9 cellular contexts compared by ENCODE assay signal in genomic region chr9:109574061-109574882, GRCh38.
A peak's percentile ranks its signal among the peaks of the same experiment; 100 is the strongest.
DNase-seq lines count a peak whose midpoint lies in the region; ATAC-seq and TF ChIP-seq lines count a peak whose summit lies in the region.
"Had no signal": no experiment of that assay in that cellular context is flagged by ENCODE, and none has a peak within 500 bp of the region (broad histone marks: within the 10 kb centered on the region; RNA-seq: fewer than 3 reads in every experiment).

No MANE protein-coding gene starts in this region.

- peak; percentile 63 for ATAC-seq in GM18861 (IDR thresholded peaks at IDR 0.05; ENCODE audit: unreplicated experiment)
- ATAC-seq in mucosa of descending colon = peak; percentile 49
- no peak for ATAC-seq in HG02610 (IDR thresholded peaks at IDR 0.05; ENCODE audit: unreplicated experiment)

- intact Hi-C loops in mucosa of descending colon (cut with DNase I, micrococcal nuclease) = loop anchor here in 1 of 2 donors (5.0 kb wide), 1 partner anchor 243 kb away; no protein-coding TSS in a partner anchor

- no peak overlapping the region for H3K4me3 ChIP-seq in LNCaP clone FGC (ENCODE audit: low read depth, low read length)
- no peak overlapping the region for H3K4me3 ChIP-seq in Peyer's patch
- H3K4me3 ChIP-seq in mucosa of descending colon = no peak overlapping the region
- H3K4me3 ChIP-seq: ovary had no signal

- no peak overlapping the region for H3K27ac ChIP-seq in C4-2B
- no peak overlapping the region for H3K27ac ChIP-seq in Peyer's patch
- H3K27ac ChIP-seq: ovary had no signal

- TF ChIP-seq CTCF in C4-2B (conservative IDR thresholded peaks at IDR 0.05) (peak; percentile 85), LNCaP clone FGC (IDR thresholded peaks at IDR 0.05; ENCODE audit: control insufficient read depth, extremely low read depth, insufficient read depth) (peak; percentile 77), Peyer's patch (IDR thresholded peaks at IDR 0.05) (peak in 5 of 6 experiments; percentile 36 to 83 (median 66)), endothelial cell (IDR thresholded peaks at IDR 0.05; ENCODE audit: unreplicated experiment) (peak; percentile 70), mucosa of descending colon (IDR thresholded peaks at IDR 0.05) (peak; percentile 19)

- no peaks in the 10 kb centered on the region for H3K9me3 ChIP-seq in Peyer's patch
- H3K9me3 ChIP-seq in mucosa of descending colon = no peaks in the 10 kb centered on the region
- H3K9me3 ChIP-seq: ovary had no signal

- H3K4me3 Mint-ChIP-seq in endothelial cell (ENCODE audit: unreplicated experiment) (no peak overlapping the region), immature natural killer cell (no peak overlapping the region)

- H3K36me3 Mint-ChIP-seq in endothelial cell (ENCODE audit: low read depth, unreplicated experiment) (no peaks in the 10 kb centered on the region), immature natural killer cell (no peaks in the 10 kb centered on the region)

- H3K27ac Mint-ChIP-seq in endothelial cell (ENCODE audit: unreplicated experiment) = no peak overlapping the region
- no peak overlapping the region for H3K27ac Mint-ChIP-seq in immature natural killer cell

- H3K4me1 ChIP-seq in Peyer's patch (no peaks in the 10 kb centered on the region), mucosa of descending colon (ENCODE audit: low read depth) (no peaks in the 10 kb centered on the region)

- H3K36me3 ChIP-seq in Peyer's patch (no peaks in the 10 kb centered on the region), mucosa of descending colon (ENCODE audit: low read depth) (no peaks in the 10 kb centered on the region)
- H3K36me3 ChIP-seq: ovary had no signal

- no peaks in the 10 kb centered on the region for H3K4me1 Mint-ChIP-seq in endothelial cell (ENCODE audit: unreplicated experiment)
- no peaks in the 10 kb centered on the region for H3K4me1 Mint-ChIP-seq in immature natural killer cell

- H3K9me3 Mint-ChIP-seq in endothelial cell (ENCODE audit: unreplicated experiment) = no peaks in the 10 kb centered on the region
- H3K9me3 Mint-ChIP-seq in immature natural killer cell = peaks cover 0 to 2% (median 0%) of the 10 kb centered on the region in 6 donors

- no peak for TF ChIP-seq POLR2A in Peyer's patch (IDR thresholded peaks at IDR 0.05)

- DNase-seq in LNCaP clone FGC (ENCODE audit: low read depth) (peak; percentile 11), Peyer's patch (no peak), endothelial cell (ENCODE audit: low spot score) (peak; percentile 46), mucosa of descending colon (peak in 1 of 3 donors; percentile 70), immature natural killer cell (no peak)

- H3K27me3 Mint-ChIP-seq in endothelial cell (ENCODE audit: unreplicated experiment) (peaks cover 3% of the 10 kb centered on the region), immature natural killer cell (ENCODE audit: low read depth in 3 of 3) (no peaks in the 10 kb centered on the region)

- H3K27me3 ChIP-seq in Peyer's patch = no peaks in the 10 kb centered on the region
- H3K27me3 ChIP-seq: ovary had no signal

Comparison
In these comparisons a context has a peak if more than half of its experiments do, and no peak if none do; other contexts are left out.
1. CTCF ChIP-seq: peak in every context shown above with its lines; median percentile 85 in C4-2B; 77 in LNCaP clone FGC; 70 in endothelial cell; 66 in Peyer's patch; 19 in mucosa of descending colon.
2. DNase-seq: peak in LNCaP clone FGC (single experiment) and endothelial cell (single experiment); none in Peyer's patch (0 of 3) and immature natural killer cell (0 of 3).